25 cellular contexts compared by ENCODE assay signal in the genomic region with DNA sequence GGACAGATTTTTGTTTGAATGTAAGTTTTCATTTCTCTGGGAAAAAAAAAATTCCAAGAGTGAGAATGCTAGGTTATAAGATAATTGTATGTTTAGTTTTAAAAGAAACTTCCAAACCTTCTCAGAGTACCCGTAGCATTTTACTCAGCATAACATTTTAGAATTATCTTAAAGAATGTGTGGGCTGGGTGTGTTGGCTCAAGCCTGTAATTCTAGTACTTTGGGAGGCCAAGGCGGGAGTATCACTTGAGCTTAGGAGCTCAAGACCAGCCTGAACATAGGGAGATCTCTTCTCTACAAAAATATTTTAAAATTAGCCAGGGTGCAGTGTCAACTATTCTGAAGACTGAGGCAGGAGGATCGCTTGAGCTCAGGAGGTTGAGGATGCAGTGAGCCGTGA.
"Had no signal": no experiment of that assay in that cellular context is flagged by ENCODE, and none has a peak within 500 bp of the region (broad histone marks: within the 10 kb centered on the region; RNA-seq: fewer than 3 reads in every experiment).

No MANE protein-coding gene starts in this region.

- H3K27ac ChIP-seq: colonic mucosa, coronary artery, dorsolateral prefrontal cortex, epithelial cell of prostate, esophagus muscularis mucosa, esophagus squamous epithelium, foreskin keratinocyte, gastrocnemius medialis, gastroesophageal sphincter, heart left ventricle, heart right ventricle had no signal

- H3K9me3 Mint-ChIP-seq: dendritic cell treated with granulocyte-macrophage colony-stimulating factor and Interleukin-4, amounts not matched to agents 40 ng/mL and 50 ng/mL, for 4 days; effector memory CD8-positive, alpha-beta T cell; endodermal cell had no signal

- H3K9me3 ChIP-seq: colonic mucosa, esophagus muscularis mucosa, esophagus squamous epithelium, gastrocnemius medialis, gastroesophageal sphincter, heart left ventricle, heart right ventricle had no signal

- ATAC-seq: effector memory CD8-positive, alpha-beta T cell; esophagus mucosa; foreskin keratinocyte; gastrocnemius medialis; gastroesophageal sphincter; heart left ventricle; heart right ventricle had no signal

- DNase-seq: colonic mucosa; cortex of kidney; dermis blood vessel endothelial cell; dorsolateral prefrontal cortex; effector CD4-positive, alpha-beta T cell; effector CD8-positive, alpha-beta T cell; effector memory CD4-positive, alpha-beta T cell; effector memory CD8-positive, alpha-beta T cell; endodermal cell; erythroblast; esophagus squamous epithelium; foreskin fibroblast; foreskin keratinocyte; foreskin melanocyte; gastrocnemius medialis; glutamatergic neuron; head of caudate nucleus; heart left ventricle; heart right ventricle had no signal

- H3K27ac Mint-ChIP-seq: dendritic cell treated with granulocyte-macrophage colony-stimulating factor and Interleukin-4, amounts not matched to agents 40 ng/mL and 50 ng/mL, for 4 days; effector memory CD8-positive, alpha-beta T cell; endodermal cell had no signal

- H3K27me3 Mint-ChIP-seq: dendritic cell treated with granulocyte-macrophage colony-stimulating factor and Interleukin-4, amounts not matched to agents 40 ng/mL and 50 ng/mL, for 4 days had no signal

- H3K27me3 ChIP-seq: colonic mucosa, esophagus muscularis mucosa, esophagus squamous epithelium, foreskin keratinocyte, gastrocnemius medialis, gastroesophageal sphincter had no signal

- H3K4me3 Mint-ChIP-seq: dendritic cell treated with granulocyte-macrophage colony-stimulating factor and Interleukin-4, amounts not matched to agents 40 ng/mL and 50 ng/mL, for 4 days; effector memory CD8-positive, alpha-beta T cell; endodermal cell had no signal

- H3K36me3 ChIP-seq: colonic mucosa, esophagus muscularis mucosa, esophagus squamous epithelium, gastrocnemius medialis, gastroesophageal sphincter, heart left ventricle, heart right ventricle had no signal

- H3K4me1 ChIP-seq: colonic mucosa, esophagus muscularis mucosa, esophagus squamous epithelium, gastrocnemius medialis, gastroesophageal sphincter, heart right ventricle had no signal

- H3K4me3 ChIP-seq: colonic mucosa, coronary artery, dorsolateral prefrontal cortex, esophagus muscularis mucosa, esophagus squamous epithelium, gastrocnemius medialis, gastroesophageal sphincter, heart left ventricle, heart right ventricle had no signal
